1 cellular context compared by ENCODE assay signal in the genomic region with DNA sequence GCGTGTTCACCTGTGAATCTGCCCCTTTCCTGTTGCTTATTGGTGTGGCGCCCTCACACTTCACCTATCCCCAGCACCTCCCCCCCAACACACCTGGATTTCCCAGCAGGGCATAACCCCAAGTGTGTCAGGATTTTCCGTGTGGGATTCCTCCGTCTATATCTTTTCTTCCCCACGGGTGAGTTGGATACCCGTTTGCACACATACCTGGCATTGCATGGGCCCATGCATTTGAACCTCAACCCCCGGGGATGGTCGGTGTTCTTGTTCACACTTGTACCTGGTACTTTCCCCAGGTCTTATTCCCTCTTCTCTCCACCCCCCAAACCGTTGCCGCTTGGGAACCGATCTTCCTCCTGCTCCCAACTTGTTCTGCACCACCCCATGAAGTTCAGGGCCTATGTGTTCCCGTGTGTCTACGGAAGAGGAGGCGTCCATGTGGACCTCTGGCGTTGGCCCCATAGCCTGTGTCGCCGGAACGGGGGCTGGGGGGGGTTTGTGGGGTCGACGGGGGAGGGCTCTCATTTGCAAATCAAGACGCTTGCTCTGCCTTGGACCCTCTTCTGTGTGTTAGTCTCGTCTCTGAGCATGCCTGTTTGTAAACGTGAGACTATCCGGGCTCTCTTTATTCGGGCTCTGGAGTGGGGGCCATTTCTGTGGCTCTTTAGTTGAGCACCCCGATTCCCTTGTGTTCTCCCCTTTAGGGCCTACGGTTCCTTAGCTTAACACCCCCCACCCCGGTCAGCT.
TF ChIP-seq lines count a peak whose summit lies in the region.

No MANE protein-coding gene starts in this region.

TF ChIP-seq in HEK293, 187 proteins besides CTCF, POLR2A, EP300 and RAD21 (continued from another document):
- TF ChIP-seq, protein P1, sequence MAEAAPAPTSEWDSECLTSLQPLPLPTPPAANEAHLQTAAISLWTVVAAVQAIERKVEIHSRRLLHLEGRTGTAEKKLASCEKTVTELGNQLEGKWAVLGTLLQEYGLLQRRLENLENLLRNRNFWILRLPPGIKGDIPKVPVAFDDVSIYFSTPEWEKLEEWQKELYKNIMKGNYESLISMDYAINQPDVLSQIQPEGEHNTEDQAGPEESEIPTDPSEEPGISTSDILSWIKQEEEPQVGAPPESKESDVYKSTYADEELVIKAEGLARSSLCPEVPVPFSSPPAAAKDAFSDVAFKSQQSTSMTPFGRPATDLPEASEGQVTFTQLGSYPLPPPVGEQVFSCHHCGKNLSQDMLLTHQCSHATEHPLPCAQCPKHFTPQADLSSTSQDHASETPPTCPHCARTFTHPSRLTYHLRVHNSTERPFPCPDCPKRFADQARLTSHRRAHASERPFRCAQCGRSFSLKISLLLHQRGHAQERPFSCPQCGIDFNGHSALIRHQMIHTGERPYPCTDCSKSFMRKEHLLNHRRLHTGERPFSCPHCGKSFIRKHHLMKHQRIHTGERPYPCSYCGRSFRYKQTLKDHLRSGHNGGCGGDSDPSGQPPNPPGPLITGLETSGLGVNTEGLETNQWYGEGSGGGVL (tag by site-specific recombination; IDR thresholded peaks at IDR 0.05): 0 out of 2 replicates have a peak, but pooled peaks have one; percentile 25
- TF ChIP-seq ZBTB20 (tag by site-specific recombination; IDR thresholded peaks at IDR 0.05) (0 out of 2 replicates have a peak, but pooled peaks have one; percentile 14), ZNF132 (tag by site-specific recombination; IDR thresholded peaks at IDR 0.05; ENCODE audit: borderline replicate concordance) (no peak), KLF16 (tag by site-specific recombination; IDR thresholded peaks at IDR 0.05) (no peak), TCF7L2 (IDR thresholded peaks at IDR 0.05; ENCODE audit: borderline replicate concordance, low read depth, low read length) (no peak), SP2 (tag by site-specific recombination; IDR thresholded peaks at IDR 0.05) (peak; percentile 28), KLF1 (tag by site-specific recombination; IDR thresholded peaks at IDR 0.05) (no peak), ZNF560 (tag by site-specific recombination; IDR thresholded peaks at IDR 0.05; ENCODE audit: borderline replicate concordance) (no peak), ZNF391 (tag by site-specific recombination; IDR thresholded peaks at IDR 0.05; ENCODE audit: borderline replicate concordance, low read depth) (0 out of 2 replicates have a peak, but pooled peaks have one; percentile 9), PRDM1 (tag by site-specific recombination; IDR thresholded peaks at IDR 0.05) (peak; percentile 36; the same call in 1 of the 2 replicates), ZNF169 (tag by site-specific recombination; IDR thresholded peaks at IDR 0.05) (0 out of 2 replicates have a peak, but pooled peaks have one; percentile 22), ZNF341 (tag by site-specific recombination; IDR thresholded peaks at IDR 0.05; ENCODE audit: low read depth) (peak; percentile 63), ZNF658 (tag by site-specific recombination; IDR thresholded peaks at IDR 0.05) (no peak), ZIC2 (tag by site-specific recombination; IDR thresholded peaks at IDR 0.05) (0 out of 2 replicates have a peak, but pooled peaks have one; percentile 5)
- TF ChIP-seq, protein P2, sequence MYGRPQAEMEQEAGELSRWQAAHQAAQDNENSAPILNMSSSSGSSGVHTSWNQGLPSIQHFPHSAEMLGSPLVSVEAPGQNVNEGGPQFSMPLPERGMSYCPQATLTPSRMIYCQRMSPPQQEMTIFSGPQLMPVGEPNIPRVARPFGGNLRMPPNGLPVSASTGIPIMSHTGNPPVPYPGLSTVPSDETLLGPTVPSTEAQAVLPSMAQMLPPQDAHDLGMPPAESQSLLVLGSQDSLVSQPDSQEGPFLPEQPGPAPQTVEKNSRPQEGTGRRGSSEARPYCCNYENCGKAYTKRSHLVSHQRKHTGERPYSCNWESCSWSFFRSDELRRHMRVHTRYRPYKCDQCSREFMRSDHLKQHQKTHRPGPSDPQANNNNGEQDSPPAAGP (tag by site-specific recombination; IDR thresholded peaks at IDR 0.05): no peak
- TF ChIP-seq, protein P3, sequence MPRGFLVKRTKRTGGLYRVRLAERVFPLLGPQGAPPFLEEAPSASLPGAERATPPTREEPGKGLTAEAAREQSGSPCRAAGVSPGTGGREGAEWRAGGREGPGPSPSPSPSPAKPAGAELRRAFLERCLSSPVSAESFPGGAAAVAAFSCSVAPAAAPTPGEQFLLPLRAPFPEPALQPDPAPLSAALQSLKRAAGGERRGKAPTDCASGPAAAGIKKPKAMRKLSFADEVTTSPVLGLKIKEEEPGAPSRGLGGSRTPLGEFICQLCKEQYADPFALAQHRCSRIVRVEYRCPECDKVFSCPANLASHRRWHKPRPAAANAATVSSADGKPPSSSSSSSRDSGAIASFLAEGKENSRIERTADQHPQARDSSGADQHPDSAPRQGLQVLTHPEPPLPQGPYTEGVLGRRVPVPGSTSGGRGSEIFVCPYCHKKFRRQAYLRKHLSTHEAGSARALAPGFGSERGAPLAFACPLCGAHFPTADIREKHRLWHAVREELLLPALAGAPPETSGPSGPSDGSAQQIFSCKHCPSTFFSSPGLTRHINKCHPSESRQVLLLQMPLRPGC (tag by site-specific recombination; IDR thresholded peaks at IDR 0.05): no peak
- TF ChIP-seq, protein P4, sequence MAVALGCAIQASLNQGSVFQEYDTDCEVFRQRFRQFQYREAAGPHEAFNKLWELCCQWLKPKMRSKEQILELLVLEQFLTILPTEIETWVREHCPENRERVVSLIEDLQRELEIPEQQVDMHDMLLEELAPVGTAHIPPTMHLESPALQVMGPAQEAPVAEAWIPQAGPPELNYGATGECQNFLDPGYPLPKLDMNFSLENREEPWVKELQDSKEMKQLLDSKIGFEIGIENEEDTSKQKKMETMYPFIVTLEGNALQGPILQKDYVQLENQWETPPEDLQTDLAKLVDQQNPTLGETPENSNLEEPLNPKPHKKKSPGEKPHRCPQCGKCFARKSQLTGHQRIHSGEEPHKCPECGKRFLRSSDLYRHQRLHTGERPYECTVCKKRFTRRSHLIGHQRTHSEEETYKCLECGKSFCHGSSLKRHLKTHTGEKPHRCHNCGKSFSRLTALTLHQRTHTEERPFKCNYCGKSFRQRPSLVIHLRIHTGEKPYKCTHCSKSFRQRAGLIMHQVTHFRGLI (tag by site-specific recombination; IDR thresholded peaks at IDR 0.05): no peak
TF ChIP-seq in HEK293: peak in this region for 10.
